In genomic region chr2:160062283-160063005, GRCh38 we compare ENCODE assay signal across 8 cellular contexts. TPM values are rescaled to one million over a fixed set of nuclear protein-coding genes. Genes with fewer than 3 reads are reported as not detected.
DNase-seq lines count a peak whose midpoint lies in the region; TF ChIP-seq lines count a peak whose summit lies in the region.

Gene PLA2R1 (minus strand): TSS chr2:160062615. CDS start chr2:160062403, 212 bp downstream.

- H3K9me3 Mint-ChIP-seq in type B pancreatic cell: no peaks in the 10 kb centered on the region

- H3K36me3 Mint-ChIP-seq in type B pancreatic cell: peaks cover 4% of the 10 kb centered on the region

- H3K4me1 Mint-ChIP-seq in type B pancreatic cell (ENCODE audit: unreplicated experiment): peaks cover 7% of the 10 kb centered on the region

- peaks cover 25% of the 10 kb centered on the region for H3K27me3 ChIP-seq in mononuclear cell (ENCODE audit: insufficient read depth, low read length)

- peaks cover 8% of the 10 kb centered on the region for H3K4me1 ChIP-seq in mononuclear cell (ENCODE audit: insufficient read depth, low read length)

- DNase-seq in EH (ENCODE audit: low read depth) (peak; percentile 70), RPMI7951 (ENCODE audit: low read depth) (peak; percentile 66), epithelial cell of esophagus (ENCODE audit: low read depth) (peak; percentile 53), type B pancreatic cell (ENCODE audit: extremely low spot score, unreplicated experiment) (peak; percentile 74), NCI-H446 treated with DMSO at 0.1 percent for 48 hours (lab: John Stamatoyannopoulos, UW) (no peak), NCI-H345 treated with DMSO at 0.1 percent for 48 hours (lab: John Stamatoyannopoulos, UW; ENCODE audit: unreplicated experiment) (no peak), NCI-H1105 (lab: John Stamatoyannopoulos, UW) (no peak)

- H3K9me3 ChIP-seq in mononuclear cell (ENCODE audit: low read depth, low read length): no peaks in the 10 kb centered on the region

- H3K4me3 ChIP-seq in epithelial cell of esophagus (ENCODE audit: low read length): peak within 1 kb of the TSS; percentile 69
- H3K4me3 ChIP-seq in mononuclear cell (ENCODE audit: low read length): peak within 1 kb of the TSS; percentile 4

- TF ChIP-seq CTCF in epithelial cell of esophagus (IDR thresholded peaks at IDR 0.05; ENCODE audit: insufficient read depth, low read depth, low read length, missing control alignments) (no peak), type B pancreatic cell (conservative IDR thresholded peaks at IDR 0.05) (no peak)

- peak within 1 kb of the TSS; percentile 87 for H3K4me3 Mint-ChIP-seq in type B pancreatic cell

- H3K27me3 Mint-ChIP-seq in type B pancreatic cell: peaks cover 30% of the 10 kb centered on the region

- peak within 1 kb of the TSS; percentile 14 for H3K27ac Mint-ChIP-seq in type B pancreatic cell

RNA-seq across cellular contexts. Expression of gene PLA2R1, which starts in this region (rescaled TPM):
- total RNA-seq in RPMI7951 (2014; rRNA removed; shearing (Covaris generic)): 6.9 and 7.6 TPM in 2 replicates
- total RNA-seq in mononuclear cell (not detected), type B pancreatic cell (ENCODE audit: low replicate concordance) (3.0 and 3.6 TPM in 2 replicates)

Comparison
In these comparisons a context has a peak if more than half of its experiments do, and no peak if none do; other contexts are left out.
1. DNase-seq: peak in EH (single experiment), RPMI7951 (single experiment), epithelial cell of esophagus (single experiment) and type B pancreatic cell (single experiment); none in NCI-H446 treated with DMSO at 0.1 percent for 48 hours (single experiment), NCI-H345 treated with DMSO at 0.1 percent for 48 hours (single experiment) and NCI-H1105 (single experiment).